1 cellular context compared by ENCODE assay signal in the genomic region with DNA sequence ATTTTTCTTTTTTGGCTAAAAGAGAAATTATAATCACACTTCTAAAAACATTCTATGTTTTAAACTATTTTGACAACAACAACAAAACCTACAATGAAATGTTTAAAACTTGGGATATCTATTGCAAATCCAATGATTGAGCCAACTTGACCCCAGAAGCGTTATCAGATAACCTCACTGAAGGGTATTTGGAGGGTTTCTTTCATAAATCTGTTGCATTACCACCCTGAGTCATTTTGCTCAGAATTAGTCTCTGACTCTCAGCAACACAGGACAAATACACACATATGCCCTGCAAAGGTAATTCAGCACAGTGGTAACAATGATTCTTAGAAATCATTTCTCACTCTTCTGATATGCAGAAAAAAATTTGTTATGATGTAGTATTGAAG.
TF ChIP-seq lines count a peak whose summit lies in the region.

No MANE protein-coding gene starts in this region.

TF ChIP-seq in HepG2, 621 proteins besides CTCF, POLR2A, EP300 and RAD21:
- TF ChIP-seq UBTF (CRISPR knock-in tag; IDR thresholded peaks at IDR 0.05) (no peak), NRL (CRISPR knock-in tag; IDR thresholded peaks at IDR 0.05; ENCODE audit: borderline replicate concordance) (no peak), PLSCR1 (CRISPR knock-in tag; IDR thresholded peaks at IDR 0.05; ENCODE audit: borderline replicate concordance) (no peak), ZNF263 (CRISPR knock-in tag; IDR thresholded peaks at IDR 0.05) (no peak)
